8 cellular contexts compared by ENCODE assay signal in genomic region chr1:151459331-151460046, GRCh38. TPM values are rescaled to one million over a fixed set of nuclear protein-coding genes. Genes with fewer than 3 reads are reported as not detected.
DNase-seq lines count a peak whose midpoint lies in the region; ATAC-seq and TF ChIP-seq lines count a peak whose summit lies in the region.

Gene POGZ, minus strand, starts transcription at chr1:151459494. Its CDS starts 17,290 bp downstream, at chr1:151442204.

- no peak for TF ChIP-seq CTCF in lower lobe of right lung (IDR thresholded peaks at IDR 0.05)

- H3K36me3 ChIP-seq in BLaER1 (peaks cover 4% of the 10 kb centered on the region), lower lobe of right lung (no peaks in the 10 kb centered on the region)

- H3K4me2 ChIP-seq in BLaER1, result peak within 1 kb of the TSS; percentile 91

- H3K27ac ChIP-seq in BLaER1 (peak within 1 kb of the TSS; percentile 81), lower lobe of right lung (peak within 1 kb of the TSS; percentile 95)

- ATAC-seq in GM19452 (IDR thresholded peaks at IDR 0.05; ENCODE audit: unreplicated experiment), result peak; percentile 66
- ATAC-seq in lower lobe of right lung, result peak; percentile 97 to 98

- intact Hi-C loops in lower lobe of right lung (cut with DNase I), result no loop called here

- H3K9ac ChIP-seq in BLaER1, result peak within 1 kb of the TSS; percentile 84

- H3K4me1 ChIP-seq in BLaER1 (peaks cover 42% of the 10 kb centered on the region), lower lobe of right lung (peaks cover 31% of the 10 kb centered on the region)

- peaks cover 37% of the 10 kb centered on the region for H4K20me1 ChIP-seq in BLaER1

- H3K4me3 ChIP-seq in BLaER1 (peak within 1 kb of the TSS; percentile 76), lower lobe of right lung (peak within 1 kb of the TSS; percentile 67)

- H3K9me3 ChIP-seq in BLaER1 (no peaks in the 10 kb centered on the region), lower lobe of right lung (no peaks in the 10 kb centered on the region)

- DNase-seq in HT-29 (ENCODE audit: low spot score) (peak; percentile 91), lower lobe of right lung (peak; percentile 96)
- DNase-seq in NK-92 treated with Interleukin-12 subunit alpha and Interleukin-12 subunit beta, amount 100 ng/mL, for 24 hours (lab: John Stamatoyannopoulos, UW), result peak; percentile 78
- peak; percentile 89 to 94 for DNase-seq in activated CD8-positive, alpha-beta memory T cell treated with anti-CD3 and anti-CD28 coated beads for 1 hour (ENCODE audit: extremely low read depth in 1 of 2, low read depth in 1 of 2)
- peak; percentile 89 for DNase-seq in effector CD4-positive, alpha-beta T cell
- DNase-seq in stimulated activated CD4-positive, alpha-beta T cell treated with anti-CD3 and anti-CD28 coated beads, TNF-alpha, amount 100 ng/mL, for 1 hour (ENCODE audit: low read depth in 3 of 3, low spot score in 1 of 3), result peak; percentile 82 to 87 (median 87)

- H3K27me3 ChIP-seq in BLaER1, result no peaks in the 10 kb centered on the region
- H3K27me3 ChIP-seq in lower lobe of right lung (ENCODE audit: low read depth), result no peaks in the 10 kb centered on the region

RNA-seq across cellular contexts. Expression of gene POGZ, which starts in this region (rescaled TPM):
- 19.1 and 22.0 TPM in 2 replicates for total RNA-seq in HT-29 (2014; rRNA removed; shearing (Covaris generic))
- 98.1 TPM for total RNA-seq in lower lobe of right lung

Comparison
In these comparisons a context has a peak if more than half of its experiments do, and no peak if none do; other contexts are left out.
1. Peak in every context shown above with its lines: DNase-seq, ATAC-seq, H3K4me3 ChIP-seq and H3K27ac ChIP-seq.